Comparison of ENCODE assay signal across 1 cellular context in the genomic region with DNA sequence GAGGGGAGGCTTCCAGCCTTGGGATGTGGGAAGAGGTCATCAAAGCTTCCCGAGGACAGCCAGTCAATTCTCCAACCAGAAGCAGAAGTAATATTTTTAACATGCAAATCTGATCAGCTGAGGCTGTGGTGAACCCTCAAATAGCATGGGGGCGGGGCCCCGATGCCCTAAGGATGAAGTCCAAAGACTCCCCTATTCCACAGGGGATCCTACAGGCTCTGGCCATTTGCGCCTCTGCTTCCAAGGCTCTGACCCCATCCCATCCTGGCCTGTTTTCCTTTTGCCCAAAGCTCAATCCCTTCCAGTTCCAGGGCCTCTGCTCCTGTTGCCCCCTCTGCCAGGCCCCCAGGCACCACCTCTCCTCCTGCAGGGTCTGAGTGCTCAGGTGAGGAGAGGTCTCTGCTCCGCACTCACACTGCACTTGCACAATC.
TF ChIP-seq lines count a peak whose summit lies in the region.

No MANE protein-coding gene starts in this region.

TF ChIP-seq in GM12878, 131 proteins besides CTCF, POLR2A, EP300 and RAD21 (continues in another document):
- peak; percentile 20; the same call in 1 of the 2 replicates for TF ChIP-seq NR2F1 (conservative IDR thresholded peaks at IDR 0.05)
- TF ChIP-seq, protein P1, sequence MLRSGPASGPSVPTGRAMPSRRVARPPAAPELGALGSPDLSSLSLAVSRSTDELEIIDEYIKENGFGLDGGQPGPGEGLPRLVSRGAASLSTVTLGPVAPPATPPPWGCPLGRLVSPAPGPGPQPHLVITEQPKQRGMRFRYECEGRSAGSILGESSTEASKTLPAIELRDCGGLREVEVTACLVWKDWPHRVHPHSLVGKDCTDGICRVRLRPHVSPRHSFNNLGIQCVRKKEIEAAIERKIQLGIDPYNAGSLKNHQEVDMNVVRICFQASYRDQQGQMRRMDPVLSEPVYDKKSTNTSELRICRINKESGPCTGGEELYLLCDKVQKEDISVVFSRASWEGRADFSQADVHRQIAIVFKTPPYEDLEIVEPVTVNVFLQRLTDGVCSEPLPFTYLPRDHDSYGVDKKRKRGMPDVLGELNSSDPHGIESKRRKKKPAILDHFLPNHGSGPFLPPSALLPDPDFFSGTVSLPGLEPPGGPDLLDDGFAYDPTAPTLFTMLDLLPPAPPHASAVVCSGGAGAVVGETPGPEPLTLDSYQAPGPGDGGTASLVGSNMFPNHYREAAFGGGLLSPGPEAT (IDR thresholded peaks at IDR 0.05; ENCODE audit: low read depth), result peak; percentile 67
- peak; percentile 21 for TF ChIP-seq GATAD2B (conservative IDR thresholded peaks at IDR 0.05; ENCODE audit: low read depth)
- TF ChIP-seq ZBED1 (IDR thresholded peaks at IDR 0.05; ENCODE audit: borderline replicate concordance), result no peak
- TF ChIP-seq TBL1XR1 (IDR thresholded peaks at IDR 0.05; ENCODE audit: low read depth, low read length), result no peak
- TF ChIP-seq, protein P2, sequence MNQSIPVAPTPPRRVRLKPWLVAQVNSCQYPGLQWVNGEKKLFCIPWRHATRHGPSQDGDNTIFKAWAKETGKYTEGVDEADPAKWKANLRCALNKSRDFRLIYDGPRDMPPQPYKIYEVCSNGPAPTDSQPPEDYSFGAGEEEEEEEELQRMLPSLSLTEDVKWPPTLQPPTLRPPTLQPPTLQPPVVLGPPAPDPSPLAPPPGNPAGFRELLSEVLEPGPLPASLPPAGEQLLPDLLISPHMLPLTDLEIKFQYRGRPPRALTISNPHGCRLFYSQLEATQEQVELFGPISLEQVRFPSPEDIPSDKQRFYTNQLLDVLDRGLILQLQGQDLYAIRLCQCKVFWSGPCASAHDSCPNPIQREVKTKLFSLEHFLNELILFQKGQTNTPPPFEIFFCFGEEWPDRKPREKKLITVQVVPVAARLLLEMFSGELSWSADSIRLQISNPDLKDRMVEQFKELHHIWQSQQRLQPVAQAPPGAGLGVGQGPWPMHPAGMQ (IDR thresholded peaks at IDR 0.05; ENCODE audit: borderline replicate concordance), result no peak
- TF ChIP-seq KLF5 (IDR thresholded peaks at IDR 0.05; ENCODE audit: partially characterized antibody), result no peak
- TF ChIP-seq STAT3 (IDR thresholded peaks at IDR 0.05; ENCODE audit: low read depth, low read length), result no peak
- no peak for TF ChIP-seq JUND (IDR thresholded peaks at IDR 0.05; ENCODE audit: low read depth, low read length)
- TF ChIP-seq FOXM1 (IDR thresholded peaks at IDR 0.05; ENCODE audit: low read depth, low read length), result no peak
- TF ChIP-seq, protein P3, sequence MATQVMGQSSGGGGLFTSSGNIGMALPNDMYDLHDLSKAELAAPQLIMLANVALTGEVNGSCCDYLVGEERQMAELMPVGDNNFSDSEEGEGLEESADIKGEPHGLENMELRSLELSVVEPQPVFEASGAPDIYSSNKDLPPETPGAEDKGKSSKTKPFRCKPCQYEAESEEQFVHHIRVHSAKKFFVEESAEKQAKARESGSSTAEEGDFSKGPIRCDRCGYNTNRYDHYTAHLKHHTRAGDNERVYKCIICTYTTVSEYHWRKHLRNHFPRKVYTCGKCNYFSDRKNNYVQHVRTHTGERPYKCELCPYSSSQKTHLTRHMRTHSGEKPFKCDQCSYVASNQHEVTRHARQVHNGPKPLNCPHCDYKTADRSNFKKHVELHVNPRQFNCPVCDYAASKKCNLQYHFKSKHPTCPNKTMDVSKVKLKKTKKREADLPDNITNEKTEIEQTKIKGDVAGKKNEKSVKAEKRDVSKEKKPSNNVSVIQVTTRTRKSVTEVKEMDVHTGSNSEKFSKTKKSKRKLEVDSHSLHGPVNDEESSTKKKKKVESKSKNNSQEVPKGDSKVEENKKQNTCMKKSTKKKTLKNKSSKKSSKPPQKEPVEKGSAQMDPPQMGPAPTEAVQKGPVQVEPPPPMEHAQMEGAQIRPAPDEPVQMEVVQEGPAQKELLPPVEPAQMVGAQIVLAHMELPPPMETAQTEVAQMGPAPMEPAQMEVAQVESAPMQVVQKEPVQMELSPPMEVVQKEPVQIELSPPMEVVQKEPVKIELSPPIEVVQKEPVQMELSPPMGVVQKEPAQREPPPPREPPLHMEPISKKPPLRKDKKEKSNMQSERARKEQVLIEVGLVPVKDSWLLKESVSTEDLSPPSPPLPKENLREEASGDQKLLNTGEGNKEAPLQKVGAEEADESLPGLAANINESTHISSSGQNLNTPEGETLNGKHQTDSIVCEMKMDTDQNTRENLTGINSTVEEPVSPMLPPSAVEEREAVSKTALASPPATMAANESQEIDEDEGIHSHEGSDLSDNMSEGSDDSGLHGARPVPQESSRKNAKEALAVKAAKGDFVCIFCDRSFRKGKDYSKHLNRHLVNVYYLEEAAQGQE (IDR thresholded peaks at IDR 0.05; ENCODE audit: low read depth, low read length), result no peak
- TF ChIP-seq CEBPB (IDR thresholded peaks at IDR 0.05; ENCODE audit: borderline replicate concordance in 1 of 2, low read depth in 2 of 2, low read length in 2 of 2), result no peak
- no peak for TF ChIP-seq SUPT20H (IDR thresholded peaks at IDR 0.05; ENCODE audit: borderline replicate concordance, control insufficient read depth, low read depth, low read length)
- TF ChIP-seq SPI1 (IDR thresholded peaks at IDR 0.05; ENCODE audit: borderline replicate concordance, insufficient read depth, low read depth, low read length), result no peak
- TF ChIP-seq ZZZ3 (IDR thresholded peaks at IDR 0.05; ENCODE audit: control insufficient read depth, insufficient read length, low read depth), result no peak
- TF ChIP-seq CHD4 (IDR thresholded peaks at IDR 0.05), result no peak
- no peak for TF ChIP-seq GABPA (IDR thresholded peaks at IDR 0.05; ENCODE audit: low read depth)
- TF ChIP-seq, protein P4, sequence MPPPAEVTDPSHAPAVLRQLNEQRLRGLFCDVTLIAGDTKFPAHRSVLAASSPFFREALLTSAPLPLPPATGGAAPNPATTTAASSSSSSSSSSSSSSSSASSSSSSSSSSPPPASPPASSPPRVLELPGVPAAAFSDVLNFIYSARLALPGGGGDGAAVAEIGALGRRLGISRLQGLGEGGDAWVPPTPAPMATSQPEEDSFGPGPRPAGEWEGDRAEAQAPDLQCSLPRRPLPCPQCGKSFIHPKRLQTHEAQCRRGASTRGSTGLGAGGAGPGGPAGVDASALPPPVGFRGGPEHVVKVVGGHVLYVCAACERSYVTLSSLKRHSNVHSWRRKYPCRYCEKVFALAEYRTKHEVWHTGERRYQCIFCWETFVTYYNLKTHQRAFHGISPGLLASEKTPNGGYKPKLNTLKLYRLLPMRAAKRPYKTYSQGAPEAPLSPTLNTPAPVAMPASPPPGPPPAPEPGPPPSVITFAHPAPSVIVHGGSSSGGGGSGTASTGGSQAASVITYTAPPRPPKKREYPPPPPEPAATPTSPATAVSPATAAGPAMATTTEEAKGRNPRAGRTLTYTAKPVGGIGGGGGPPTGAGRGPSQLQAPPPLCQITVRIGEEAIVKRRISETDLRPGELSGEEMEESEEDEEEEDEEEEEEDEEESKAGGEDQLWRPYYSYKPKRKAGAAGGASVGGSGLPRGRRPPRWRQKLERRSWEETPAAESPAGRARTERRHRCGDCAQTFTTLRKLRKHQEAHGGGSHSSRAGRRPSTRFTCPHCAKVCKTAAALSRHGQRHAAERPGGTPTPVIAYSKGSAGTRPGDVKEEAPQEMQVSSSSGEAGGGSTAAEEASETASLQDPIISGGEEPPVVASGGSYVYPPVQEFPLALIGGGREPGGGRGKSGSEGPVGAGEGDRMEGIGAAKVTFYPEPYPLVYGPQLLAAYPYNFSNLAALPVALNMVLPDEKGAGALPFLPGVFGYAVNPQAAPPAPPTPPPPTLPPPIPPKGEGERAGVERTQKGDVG (CRISPR knock-in tag; IDR thresholded peaks at IDR 0.05), result no peak
- no peak for TF ChIP-seq SIN3A (IDR thresholded peaks at IDR 0.05; ENCODE audit: low read depth, low read length)
- no peak for TF ChIP-seq PAX8 (IDR thresholded peaks at IDR 0.05)
- TF ChIP-seq, protein P5, sequence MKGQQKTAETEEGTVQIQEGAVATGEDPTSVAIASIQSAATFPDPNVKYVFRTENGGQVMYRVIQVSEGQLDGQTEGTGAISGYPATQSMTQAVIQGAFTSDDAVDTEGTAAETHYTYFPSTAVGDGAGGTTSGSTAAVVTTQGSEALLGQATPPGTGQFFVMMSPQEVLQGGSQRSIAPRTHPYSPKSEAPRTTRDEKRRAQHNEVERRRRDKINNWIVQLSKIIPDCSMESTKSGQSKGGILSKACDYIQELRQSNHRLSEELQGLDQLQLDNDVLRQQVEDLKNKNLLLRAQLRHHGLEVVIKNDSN (IDR thresholded peaks at IDR 0.05; ENCODE audit: borderline replicate concordance, extremely low read length, insufficient read depth, low read depth, low read length), result peak; percentile 55
- TF ChIP-seq, protein P6, sequence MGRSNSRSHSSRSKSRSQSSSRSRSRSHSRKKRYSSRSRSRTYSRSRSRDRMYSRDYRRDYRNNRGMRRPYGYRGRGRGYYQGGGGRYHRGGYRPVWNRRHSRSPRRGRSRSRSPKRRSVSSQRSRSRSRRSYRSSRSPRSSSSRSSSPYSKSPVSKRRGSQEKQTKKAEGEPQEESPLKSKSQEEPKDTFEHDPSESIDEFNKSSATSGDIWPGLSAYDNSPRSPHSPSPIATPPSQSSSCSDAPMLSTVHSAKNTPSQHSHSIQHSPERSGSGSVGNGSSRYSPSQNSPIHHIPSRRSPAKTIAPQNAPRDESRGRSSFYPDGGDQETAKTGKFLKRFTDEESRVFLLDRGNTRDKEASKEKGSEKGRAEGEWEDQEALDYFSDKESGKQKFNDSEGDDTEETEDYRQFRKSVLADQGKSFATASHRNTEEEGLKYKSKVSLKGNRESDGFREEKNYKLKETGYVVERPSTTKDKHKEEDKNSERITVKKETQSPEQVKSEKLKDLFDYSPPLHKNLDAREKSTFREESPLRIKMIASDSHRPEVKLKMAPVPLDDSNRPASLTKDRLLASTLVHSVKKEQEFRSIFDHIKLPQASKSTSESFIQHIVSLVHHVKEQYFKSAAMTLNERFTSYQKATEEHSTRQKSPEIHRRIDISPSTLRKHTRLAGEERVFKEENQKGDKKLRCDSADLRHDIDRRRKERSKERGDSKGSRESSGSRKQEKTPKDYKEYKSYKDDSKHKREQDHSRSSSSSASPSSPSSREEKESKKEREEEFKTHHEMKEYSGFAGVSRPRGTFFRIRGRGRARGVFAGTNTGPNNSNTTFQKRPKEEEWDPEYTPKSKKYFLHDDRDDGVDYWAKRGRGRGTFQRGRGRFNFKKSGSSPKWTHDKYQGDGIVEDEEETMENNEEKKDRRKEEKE (IDR thresholded peaks at IDR 0.05), result no peak
- no peak for TF ChIP-seq RELA (IDR thresholded peaks at IDR 0.05; ENCODE audit: borderline replicate concordance, partially characterized antibody)
- peak; percentile 83 for TF ChIP-seq RAD51 (IDR thresholded peaks at IDR 0.05)
- TF ChIP-seq ZNF24 (IDR thresholded peaks at IDR 0.05), result no peak
- TF ChIP-seq SUZ12 (IDR thresholded peaks at IDR 0.05; ENCODE audit: unreplicated experiment), result no peak
- TF ChIP-seq YBX1 (IDR thresholded peaks at IDR 0.05), result no peak
- TF ChIP-seq SIX5 (IDR thresholded peaks at IDR 0.05; ENCODE audit: low read depth, low read length, severe bottlenecking), result no peak
- no peak for TF ChIP-seq IRF4 (IDR thresholded peaks at IDR 0.05; ENCODE audit: low read depth, low read length)
- TF ChIP-seq, protein P7, sequence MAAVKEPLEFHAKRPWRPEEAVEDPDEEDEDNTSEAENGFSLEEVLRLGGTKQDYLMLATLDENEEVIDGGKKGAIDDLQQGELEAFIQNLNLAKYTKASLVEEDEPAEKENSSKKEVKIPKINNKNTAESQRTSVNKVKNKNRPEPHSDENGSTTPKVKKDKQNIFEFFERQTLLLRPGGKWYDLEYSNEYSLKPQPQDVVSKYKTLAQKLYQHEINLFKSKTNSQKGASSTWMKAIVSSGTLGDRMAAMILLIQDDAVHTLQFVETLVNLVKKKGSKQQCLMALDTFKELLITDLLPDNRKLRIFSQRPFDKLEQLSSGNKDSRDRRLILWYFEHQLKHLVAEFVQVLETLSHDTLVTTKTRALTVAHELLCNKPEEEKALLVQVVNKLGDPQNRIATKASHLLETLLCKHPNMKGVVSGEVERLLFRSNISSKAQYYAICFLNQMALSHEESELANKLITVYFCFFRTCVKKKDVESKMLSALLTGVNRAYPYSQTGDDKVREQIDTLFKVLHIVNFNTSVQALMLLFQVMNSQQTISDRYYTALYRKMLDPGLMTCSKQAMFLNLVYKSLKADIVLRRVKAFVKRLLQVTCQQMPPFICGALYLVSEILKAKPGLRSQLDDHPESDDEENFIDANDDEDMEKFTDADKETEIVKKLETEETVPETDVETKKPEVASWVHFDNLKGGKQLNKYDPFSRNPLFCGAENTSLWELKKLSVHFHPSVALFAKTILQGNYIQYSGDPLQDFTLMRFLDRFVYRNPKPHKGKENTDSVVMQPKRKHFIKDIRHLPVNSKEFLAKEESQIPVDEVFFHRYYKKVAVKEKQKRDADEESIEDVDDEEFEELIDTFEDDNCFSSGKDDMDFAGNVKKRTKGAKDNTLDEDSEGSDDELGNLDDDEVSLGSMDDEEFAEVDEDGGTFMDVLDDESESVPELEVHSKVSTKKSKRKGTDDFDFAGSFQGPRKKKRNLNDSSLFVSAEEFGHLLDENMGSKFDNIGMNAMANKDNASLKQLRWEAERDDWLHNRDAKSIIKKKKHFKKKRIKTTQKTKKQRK (IDR thresholded peaks at IDR 0.05; ENCODE audit: low read depth, low read length), result no peak
- TF ChIP-seq HDAC6 (IDR thresholded peaks at IDR 0.05; ENCODE audit: unreplicated experiment), result no peak
- no peak for TF ChIP-seq SMAD5 (IDR thresholded peaks at IDR 0.05; ENCODE audit: low read depth)
- TF ChIP-seq, protein P8, sequence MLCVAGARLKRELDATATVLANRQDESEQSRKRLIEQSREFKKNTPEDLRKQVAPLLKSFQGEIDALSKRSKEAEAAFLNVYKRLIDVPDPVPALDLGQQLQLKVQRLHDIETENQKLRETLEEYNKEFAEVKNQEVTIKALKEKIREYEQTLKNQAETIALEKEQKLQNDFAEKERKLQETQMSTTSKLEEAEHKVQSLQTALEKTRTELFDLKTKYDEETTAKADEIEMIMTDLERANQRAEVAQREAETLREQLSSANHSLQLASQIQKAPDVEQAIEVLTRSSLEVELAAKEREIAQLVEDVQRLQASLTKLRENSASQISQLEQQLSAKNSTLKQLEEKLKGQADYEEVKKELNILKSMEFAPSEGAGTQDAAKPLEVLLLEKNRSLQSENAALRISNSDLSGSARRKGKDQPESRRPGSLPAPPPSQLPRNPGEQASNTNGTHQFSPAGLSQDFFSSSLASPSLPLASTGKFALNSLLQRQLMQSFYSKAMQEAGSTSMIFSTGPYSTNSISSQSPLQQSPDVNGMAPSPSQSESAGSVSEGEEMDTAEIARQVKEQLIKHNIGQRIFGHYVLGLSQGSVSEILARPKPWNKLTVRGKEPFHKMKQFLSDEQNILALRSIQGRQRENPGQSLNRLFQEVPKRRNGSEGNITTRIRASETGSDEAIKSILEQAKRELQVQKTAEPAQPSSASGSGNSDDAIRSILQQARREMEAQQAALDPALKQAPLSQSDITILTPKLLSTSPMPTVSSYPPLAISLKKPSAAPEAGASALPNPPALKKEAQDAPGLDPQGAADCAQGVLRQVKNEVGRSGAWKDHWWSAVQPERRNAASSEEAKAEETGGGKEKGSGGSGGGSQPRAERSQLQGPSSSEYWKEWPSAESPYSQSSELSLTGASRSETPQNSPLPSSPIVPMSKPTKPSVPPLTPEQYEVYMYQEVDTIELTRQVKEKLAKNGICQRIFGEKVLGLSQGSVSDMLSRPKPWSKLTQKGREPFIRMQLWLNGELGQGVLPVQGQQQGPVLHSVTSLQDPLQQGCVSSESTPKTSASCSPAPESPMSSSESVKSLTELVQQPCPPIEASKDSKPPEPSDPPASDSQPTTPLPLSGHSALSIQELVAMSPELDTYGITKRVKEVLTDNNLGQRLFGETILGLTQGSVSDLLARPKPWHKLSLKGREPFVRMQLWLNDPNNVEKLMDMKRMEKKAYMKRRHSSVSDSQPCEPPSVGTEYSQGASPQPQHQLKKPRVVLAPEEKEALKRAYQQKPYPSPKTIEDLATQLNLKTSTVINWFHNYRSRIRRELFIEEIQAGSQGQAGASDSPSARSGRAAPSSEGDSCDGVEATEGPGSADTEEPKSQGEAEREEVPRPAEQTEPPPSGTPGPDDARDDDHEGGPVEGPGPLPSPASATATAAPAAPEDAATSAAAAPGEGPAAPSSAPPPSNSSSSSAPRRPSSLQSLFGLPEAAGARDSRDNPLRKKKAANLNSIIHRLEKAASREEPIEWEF (IDR thresholded peaks at IDR 0.05; ENCODE audit: insufficient replicate concordance, low read depth, low read length), result no peak
- peak; percentile 86; the same call in 1 of the 2 replicates for TF ChIP-seq EED (IDR thresholded peaks at IDR 0.05; ENCODE audit: low read depth)
